9 cellular contexts compared by ENCODE assay signal in the genomic region with DNA sequence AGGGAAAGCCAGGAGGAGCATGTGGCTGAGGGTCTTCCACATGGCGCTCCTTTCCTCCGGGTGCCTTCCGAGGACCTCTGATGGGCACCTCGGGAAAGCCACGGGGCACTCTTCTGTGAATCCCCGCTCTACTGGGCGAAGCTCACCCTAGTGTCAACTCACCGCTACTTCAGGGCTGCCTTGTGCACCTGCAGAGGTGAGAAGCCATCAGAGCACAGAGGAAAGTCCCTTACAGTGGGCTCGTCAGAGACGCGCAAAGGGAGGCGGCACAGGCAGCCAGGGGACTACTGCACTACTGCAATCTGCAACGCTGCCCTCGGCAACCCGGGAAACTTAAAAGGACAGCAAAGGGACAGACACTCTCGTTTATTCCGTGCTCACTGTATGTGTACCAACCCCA. TPM values are rescaled to one million over a fixed set of nuclear protein-coding genes. Genes with fewer than 3 reads are reported as not detected.
DNase-seq lines count a peak whose midpoint lies in the region; ATAC-seq and TF ChIP-seq lines count a peak whose summit lies in the region.
"Not testable (repeated sequence)": the region's sequence is repeated elsewhere in the genome, so short reads cannot be mapped to it uniquely, and the experiment has no call there.
"Had no signal": no experiment of that assay in that cellular context is flagged by ENCODE, and none has a peak within 500 bp of the region (broad histone marks: within the 10 kb centered on the region; RNA-seq: fewer than 3 reads in every experiment).

No MANE protein-coding gene starts in this region.

- H3K27ac Mint-ChIP-seq in CD8-positive, alpha-beta T cell; activated B cell treated with CpG ODN at 0.5 μM for 24 hours; memory B cell: not testable (repeated sequence)

- H3K4me1 Mint-ChIP-seq in CD8-positive, alpha-beta T cell (ENCODE audit: low read depth); activated B cell treated with CpG ODN at 0.5 μM for 24 hours; memory B cell: not testable (repeated sequence)

- POLR2A ChIA-PET in CD8-positive, alpha-beta T cell (lab: Charles Lee); activated B cell treated with CpG ODN at 0.5 μM for 24 hours (lab: Charles Lee): not testable (repeated sequence)

- not testable (repeated sequence) for H3K4me3 Mint-ChIP-seq in CD8-positive, alpha-beta T cell; activated B cell treated with CpG ODN at 0.5 μM for 24 hours; memory B cell

- not testable (repeated sequence) for H3K27ac ChIP-seq in CD8-positive, alpha-beta T cell (ENCODE audit: low read depth, low read length)

- not testable (repeated sequence) for H3K36me3 ChIP-seq in CD8-positive, alpha-beta T cell (ENCODE audit: insufficient read depth, low read length)

- DNase-seq in CD8-positive, alpha-beta T cell; activated B cell treated with CpG ODN at 0.5 μM for 24 hours; memory B cell (ENCODE audit: low spot score in 2 of 2): not testable (repeated sequence)

- not testable (repeated sequence) for H3K9me3 Mint-ChIP-seq in CD8-positive, alpha-beta T cell; activated B cell treated with CpG ODN at 0.5 μM for 24 hours; memory B cell

- CTCF ChIA-PET in CD8-positive, alpha-beta T cell (lab: Charles Lee); activated B cell treated with CpG ODN at 0.5 μM for 24 hours (lab: Charles Lee): not testable (repeated sequence)

- not testable (repeated sequence) for H3K4me3 ChIP-seq in CD8-positive, alpha-beta T cell (ENCODE audit: low read depth, low read length)

- H3K4me1 ChIP-seq in CD8-positive, alpha-beta T cell (ENCODE audit: insufficient read depth, low read length): not testable (repeated sequence)

- intact Hi-C loops in CD8-positive, alpha-beta T cell (cut with DNase I, micrococcal nuclease); activated B cell treated with CpG ODN at 0.5 μM for 24 hours (cut with micrococcal nuclease): not testable (repeated sequence)

- H3K9me3 ChIP-seq in CD8-positive, alpha-beta T cell (ENCODE audit: low read length): not testable (repeated sequence)

- H3K36me3 Mint-ChIP-seq in CD8-positive, alpha-beta T cell; activated B cell treated with CpG ODN at 0.5 μM for 24 hours (ENCODE audit: low read depth); memory B cell: not testable (repeated sequence)

- ATAC-seq in CD8-positive, alpha-beta T cell: peak; percentile 41
- peak; percentile 23 for ATAC-seq in GM19023 (IDR thresholded peaks at IDR 0.05; ENCODE audit: unreplicated experiment)
- ATAC-seq in GM21381 (IDR thresholded peaks at IDR 0.05; ENCODE audit: unreplicated experiment): peak; percentile 34
- ATAC-seq in HG02588 (IDR thresholded peaks at IDR 0.05; ENCODE audit: unreplicated experiment): peak; percentile 36
- ATAC-seq in HG03025 (IDR thresholded peaks at IDR 0.05; ENCODE audit: low FRiP score, unreplicated experiment): peak; percentile 12
- peak; percentile 38 for ATAC-seq in HG03378 (IDR thresholded peaks at IDR 0.05; ENCODE audit: unreplicated experiment)
- peak; percentile 32 for ATAC-seq in activated B cell treated with CpG ODN at 0.5 μM for 24 hours (ENCODE audit: low read depth)
- peak; percentile 59 for ATAC-seq in memory B cell (ENCODE audit: low read depth)

- TF ChIP-seq CTCF in CD8-positive, alpha-beta T cell (IDR thresholded peaks at IDR 0.05); activated B cell treated with CpG ODN at 0.5 μM for 24 hours (IDR thresholded peaks at IDR 0.05): not testable (repeated sequence)

- not testable (repeated sequence) for H3K27me3 Mint-ChIP-seq in CD8-positive, alpha-beta T cell (ENCODE audit: low read depth); activated B cell treated with CpG ODN at 0.5 μM for 24 hours; memory B cell

- H3K27me3 ChIP-seq in CD8-positive, alpha-beta T cell (ENCODE audit: insufficient read depth, low read length): not testable (repeated sequence)

RNA-seq across cellular contexts. Expression of a gene that starts 1.4 kb away (rescaled TPM):
- total RNA-seq in CD8-positive, alpha-beta T cell: 10 to 100 TPM; 32.8 to 33.2 TPM
- total RNA-seq in activated B cell treated with CpG ODN at 0.5 μM for 24 hours: 15.0 and 17.4 TPM in 2 replicates

RNA-seq across cellular contexts. Expression of a gene that starts 50.5 kb away (rescaled TPM):
- total RNA-seq in CD8-positive, alpha-beta T cell: under 1 TPM in 1 of 2 experiments, not detected in 1; 0.46 TPM
- not detected in 2 replicates for total RNA-seq in activated B cell treated with CpG ODN at 0.5 μM for 24 hours
- total RNA-seq: A673 had no signal
